In genomic region chr17:42248351-42249179, GRCh38 we compare ENCODE assay signal across 8 cellular contexts. TPM values are rescaled to one million over a fixed set of nuclear protein-coding genes. Genes with fewer than 3 reads are reported as not detected.
DNase-seq lines count a peak whose midpoint lies in the region; ATAC-seq and TF ChIP-seq lines count a peak whose summit lies in the region.

No MANE protein-coding gene starts in this region.

- no peaks in the 10 kb centered on the region for H3K9me3 ChIP-seq in naive thymus-derived CD4-positive, alpha-beta T cell (ENCODE audit: control insufficient read depth in 2 of 3, low read length in 3 of 3)

- ATAC-seq in HG02759 (IDR thresholded peaks at IDR 0.05; ENCODE audit: unreplicated experiment) (peak; percentile 69), GM18873 (IDR thresholded peaks at IDR 0.05; ENCODE audit: low FRiP score, unreplicated experiment) (no peak)
- peak; percentile 93 for ATAC-seq in naive thymus-derived CD4-positive, alpha-beta T cell

- H3K27ac Mint-ChIP-seq in naive thymus-derived CD4-positive, alpha-beta T cell, result peak overlapping the region; percentile 97 to 99 (median 99)

- H3K4me1 ChIP-seq in naive thymus-derived CD4-positive, alpha-beta T cell (ENCODE audit: control insufficient read depth in 2 of 2, insufficient read depth in 2 of 2, low read length in 2 of 2), result peaks cover 43 to 52% of the 10 kb centered on the region in 2 donors

- POLR2A ChIA-PET in naive thymus-derived CD4-positive, alpha-beta T cell (lab: Charles Lee), result interaction anchor here (0.7 to 7.7 kb wide), 27 partner anchors 10 to 341 kb away, joined by 3 to 321 read pairs (median 5); partner anchors contain the start of genes DNAJC7, GHDC, HCRT and ODAD4

- H3K36me3 ChIP-seq in naive thymus-derived CD4-positive, alpha-beta T cell (ENCODE audit: control insufficient read depth in 2 of 3, insufficient read depth in 3 of 3, low read length in 3 of 3), result no peaks in the 10 kb centered on the region

- H3K27me3 ChIP-seq in naive thymus-derived CD4-positive, alpha-beta T cell (ENCODE audit: control insufficient read depth in 2 of 2, insufficient read depth in 2 of 2, low read length in 2 of 2), result no peaks in the 10 kb centered on the region

- no peaks in the 10 kb centered on the region for H3K27me3 Mint-ChIP-seq in naive thymus-derived CD4-positive, alpha-beta T cell

- peaks cover 50 to 83% (median 74%) of the 10 kb centered on the region in 7 donors for H3K4me1 Mint-ChIP-seq in naive thymus-derived CD4-positive, alpha-beta T cell

- intact Hi-C loops in naive thymus-derived CD4-positive, alpha-beta T cell (cut with micrococcal nuclease), result loop anchor here (1.0 to 5.0 kb wide), 11 partner anchors 9 to 140 kb away; partner anchors contain the start of genes STAT5A (in 2 of the 2), GHDC (in 1 of the 2) and STAT3 (in 1 of the 2)

- CTCF ChIA-PET in naive thymus-derived CD4-positive, alpha-beta T cell (lab: Charles Lee), result interaction anchor here (0.7 to 3.4 kb wide), 9 partner anchors 23 to 157 kb away, joined by 3 to 24 read pairs (median 4); partner anchors contain the start of genes STAT5A and STAT5B

- no peak for TF ChIP-seq CTCF in GM10266 (IDR thresholded peaks at IDR 0.05; ENCODE audit: control insufficient read depth, insufficient read depth, low read depth, missing control alignments)
- TF ChIP-seq CTCF in epithelial cell of proximal tubule (conservative IDR thresholded peaks at IDR 0.05; ENCODE audit: low read depth, low read length), result no peak

- H3K4me3 Mint-ChIP-seq in naive thymus-derived CD4-positive, alpha-beta T cell, result peak overlapping the region; percentile 83 to 99 (median 90)

- H3K27ac ChIP-seq in naive thymus-derived CD4-positive, alpha-beta T cell (ENCODE audit: low read depth, low read length), result peak overlapping the region; percentile 97

- H3K36me3 Mint-ChIP-seq in naive thymus-derived CD4-positive, alpha-beta T cell, result peaks cover 0 to 8% (median 3%) of the 10 kb centered on the region in 5 donors

- H3K9me3 Mint-ChIP-seq in naive thymus-derived CD4-positive, alpha-beta T cell, result peaks cover 0 to 4% (median 0%) of the 10 kb centered on the region in 11 donors

- DNase-seq in GM10266 (ENCODE audit: extremely low spot score) (peak; percentile 67), NCI-H82 (lab: John Stamatoyannopoulos, UW) (peak; percentile 95), epithelial cell of proximal tubule (ENCODE audit: low read depth) (peak; percentile 59)
- peak; percentile 64 for DNase-seq in activated CD8-positive, alpha-beta memory T cell treated with anti-CD3 and anti-CD28 coated beads, Interleukin-2, amount 50 U/mL, for 24 hours (ENCODE audit: extremely low read depth)
- peak; percentile 47 to 95 (median 90) for DNase-seq in naive thymus-derived CD4-positive, alpha-beta T cell
- DNase-seq in stimulated activated CD8-positive, alpha-beta memory T cell treated with anti-CD3 and anti-CD28 coated beads, Interleukin-7, amount 100 ng/mL, for 48 hours (ENCODE audit: extremely low read depth in 1 of 2, low read depth in 1 of 2), result peak; percentile 23 to 67

- H3K4me3 ChIP-seq in epithelial cell of proximal tubule (ENCODE audit: low read depth, low read length), result peak overlapping the region; percentile 56
- H3K4me3 ChIP-seq in naive thymus-derived CD4-positive, alpha-beta T cell (ENCODE audit: low read length), result peak overlapping the region; percentile 66

RNA-seq across cellular contexts. Expression of gene STAT5B, which starts 27.6 kb away (rescaled TPM):
- 16.0 and 19.5 TPM in 2 replicates for total RNA-seq in epithelial cell of proximal tubule
- 100 to 1,000 TPM; 143 to 192 (median 183) TPM for total RNA-seq in naive thymus-derived CD4-positive, alpha-beta T cell
- polyA plus RNA-seq in naive thymus-derived CD4-positive, alpha-beta T cell, result 100 to 1,000 TPM in 1 of 2 donors, 10 to 100 TPM in 1; 98.0 to 135 TPM

RNA-seq across cellular contexts. Expression of gene STAT5A, which starts 39.7 kb away (rescaled TPM):
- 10.9 and 11.3 TPM in 2 replicates for total RNA-seq in epithelial cell of proximal tubule
- 100 to 1,000 TPM; 111 to 162 (median 150) TPM for total RNA-seq in naive thymus-derived CD4-positive, alpha-beta T cell
- 100 to 1,000 TPM in 1 of 2 donors, 10 to 100 TPM in 1; 72.8 to 150 TPM for polyA plus RNA-seq in naive thymus-derived CD4-positive, alpha-beta T cell

RNA-seq across cellular contexts. Expression of gene GHDC, which starts 54.3 kb away (rescaled TPM):
- total RNA-seq in epithelial cell of proximal tubule, result 15.7 and 17.4 TPM in 2 replicates
- total RNA-seq in naive thymus-derived CD4-positive, alpha-beta T cell, result 10 to 100 TPM; 15.5 to 29.8 (median 19.9) TPM
- 10 to 100 TPM; 15.2 to 17.4 TPM for polyA plus RNA-seq in naive thymus-derived CD4-positive, alpha-beta T cell

Comparison
In these comparisons a context has a peak if more than half of its experiments do, and no peak if none do; other contexts are left out.
1. DNase-seq: peak in every context shown above with its lines; median percentile 95 in NCI-H82; 90 in naive thymus-derived CD4-positive, alpha-beta T cell; 67 in GM10266; 64 in activated CD8-positive, alpha-beta memory T cell treated with anti-CD3 and anti-CD28 coated beads, Interleukin-2, amount 50 U/mL, for 24 hours; 59 in epithelial cell of proximal tubule; 45 in stimulated activated CD8-positive, alpha-beta memory T cell treated with anti-CD3 and anti-CD28 coated beads, Interleukin-7, amount 100 ng/mL, for 48 hours.